16 cellular contexts compared by ENCODE assay signal in genomic region chr1:31799196-31799894, GRCh38. TPM values are rescaled to one million over a fixed set of nuclear protein-coding genes. Genes with fewer than 3 reads are reported as not detected.
DNase-seq lines count a peak whose midpoint lies in the region; ATAC-seq and TF ChIP-seq lines count a peak whose summit lies in the region.
"Had no signal": no experiment of that assay in that cellular context is flagged by ENCODE, and none has a peak within 500 bp of the region (broad histone marks: within the 10 kb centered on the region; RNA-seq: fewer than 3 reads in every experiment).

No MANE protein-coding gene starts in this region.

- H3K4me1 Mint-ChIP-seq in activated naive CD4-positive, alpha-beta T cell treated with anti-CD3 and anti-CD28 coated beads for 36 hours (ENCODE audit: low read depth) = peaks cover 14% of the 10 kb centered on the region

- H3K9me3 Mint-ChIP-seq in activated naive CD4-positive, alpha-beta T cell treated with anti-CD3 and anti-CD28 coated beads for 36 hours = no peaks in the 10 kb centered on the region

- H3K4me1 ChIP-seq in adipocyte (ENCODE audit: control insufficient read depth, insufficient read depth, low read length) (peaks cover 53% of the 10 kb centered on the region), lower lobe of right lung (no peaks in the 10 kb centered on the region), upper lobe of right lung (no peaks in the 10 kb centered on the region)

- H3K9ac ChIP-seq in adipocyte (ENCODE audit: low read length) = peak overlapping the region; percentile 65

- no peak overlapping the region for H3K4me3 Mint-ChIP-seq in activated naive CD4-positive, alpha-beta T cell treated with anti-CD3 and anti-CD28 coated beads for 36 hours

- H3K27ac Mint-ChIP-seq in activated naive CD4-positive, alpha-beta T cell treated with anti-CD3 and anti-CD28 coated beads for 36 hours = no peak overlapping the region

- H3K27me3 ChIP-seq in adipocyte (replicated peaks; ENCODE audit: control insufficient read depth, insufficient read depth, low read length) (no peaks in the 10 kb centered on the region), lower lobe of right lung (ENCODE audit: low read depth) (peaks cover 4% of the 10 kb centered on the region), upper lobe of right lung (peaks cover 10% of the 10 kb centered on the region)
- H3K27me3 ChIP-seq: cardiac muscle cell, tibial nerve had no signal

- no peaks in the 10 kb centered on the region for H3K27me3 Mint-ChIP-seq in activated naive CD4-positive, alpha-beta T cell treated with anti-CD3 and anti-CD28 coated beads for 36 hours (ENCODE audit: low read depth)

- H3K36me3 Mint-ChIP-seq in activated naive CD4-positive, alpha-beta T cell treated with anti-CD3 and anti-CD28 coated beads for 36 hours (ENCODE audit: low read depth) = no peaks in the 10 kb centered on the region

- peak overlapping the region; percentile 83 for H3K4me3 ChIP-seq in adipocyte (ENCODE audit: low read length)
- H3K4me3 ChIP-seq in lower lobe of right lung = no peak overlapping the region
- H3K4me3 ChIP-seq in upper lobe of right lung = no peak overlapping the region
- H3K4me3 ChIP-seq: cardiac muscle cell, hepatocyte, tibial nerve had no signal

- peak; percentile 3 for DNase-seq in activated naive CD4-positive, alpha-beta T cell treated with anti-CD3 and anti-CD28 coated beads for 36 hours
- DNase-seq in activated naive CD4-positive, alpha-beta T cell (lab: John Stamatoyannopoulos, UW) = no peak
- DNase-seq in adipocyte (ENCODE audit: low read depth) (no peak), lower lobe of right lung (no peak), upper lobe of right lung (no peak), NCI-H774 (lab: John Stamatoyannopoulos, UW) (no peak), erythroblast (lab: John Stamatoyannopoulos, UW) (no peak), left colon (no peak)
- DNase-seq: activated CD4-positive, alpha-beta T cell treated with anti-CD3 and anti-CD28 coated beads, Interleukin-2, amount 50 U/mL, for 4 hours; activated gamma-delta T cell; occipital lobe; OCI-M1 had no signal

- ATAC-seq in lower lobe of right lung (peak; percentile 6 to 20), upper lobe of right lung (peak; percentile 7), left colon (no peak)

- H3K36me3 ChIP-seq in adipocyte (ENCODE audit: control insufficient read depth, insufficient read depth, low read length, severe bottlenecking) (no peaks in the 10 kb centered on the region), lower lobe of right lung (no peaks in the 10 kb centered on the region), upper lobe of right lung (no peaks in the 10 kb centered on the region)
- H3K36me3 ChIP-seq: cardiac muscle cell, tibial nerve had no signal

- no peak for TF ChIP-seq POLR2A in erythroblast (IDR thresholded peaks at IDR 0.05; ENCODE audit: low read length)

- intact Hi-C loops in activated naive CD4-positive, alpha-beta T cell treated with anti-CD3 and anti-CD28 coated beads for 36 hours (cut with micrococcal nuclease) = no loop called here
- intact Hi-C loops in lower lobe of right lung (cut with DNase I) (no loop called here), upper lobe of right lung (cut with DNase I) (no loop called here), left colon (cut with DNase I, micrococcal nuclease) (no loop called here)

- CTCF ChIA-PET in activated naive CD4-positive, alpha-beta T cell treated with anti-CD3 and anti-CD28 coated beads for 36 hours (lab: Charles Lee) = interaction anchor here (0.8 to 1.6 kb wide), 3 partner anchors 10 to 165 kb away, joined by 3 to 8 read pairs (median 4); no protein-coding TSS in a partner anchor

- H3K9me3 ChIP-seq in adipocyte (ENCODE audit: control insufficient read depth, low read length) = no peaks in the 10 kb centered on the region
- no peaks in the 10 kb centered on the region for H3K9me3 ChIP-seq in lower lobe of right lung
- no peaks in the 10 kb centered on the region for H3K9me3 ChIP-seq in upper lobe of right lung
- H3K9me3 ChIP-seq: tibial nerve had no signal

- H3K27ac ChIP-seq in lower lobe of right lung (no peak overlapping the region), upper lobe of right lung (no peak overlapping the region)
- H3K27ac ChIP-seq: cardiac muscle cell had no signal

- no peak for TF ChIP-seq CTCF in lower lobe of right lung (IDR thresholded peaks at IDR 0.05)
- TF ChIP-seq CTCF in upper lobe of right lung (IDR thresholded peaks at IDR 0.05) = no peak

RNA-seq across cellular contexts. Expression of gene SPOCD1, which starts 16.5 kb away (rescaled TPM):
- total RNA-seq in activated naive CD4-positive, alpha-beta T cell treated with anti-CD3 and anti-CD28 coated beads for 36 hours = under 1 TPM; 0.21 to 0.30 TPM
- 21.6 TPM for total RNA-seq in lower lobe of right lung
- total RNA-seq in upper lobe of right lung = 31.4 TPM
- total RNA-seq in left colon = under 1 TPM; 0.45 to 0.79 TPM
- total RNA-seq: occipital lobe; T-helper 1 cell treated with Interleukin-12 subunit alpha and Interleukin-12 subunit beta and Interleukin-4 antibody, amounts not matched to agents 30 ng/mL and 1 ng/mL, for 36 hours had no signal

RNA-seq across cellular contexts. Expression of gene ADGRB2, which starts 35.2 kb away (rescaled TPM):
- total RNA-seq in activated naive CD4-positive, alpha-beta T cell treated with anti-CD3 and anti-CD28 coated beads for 36 hours = under 1 TPM; 0.24 to 0.30 TPM
- total RNA-seq in lower lobe of right lung (1.1 TPM), upper lobe of right lung (0.69 TPM), left colon (under 1 TPM; 0.79 to 0.89 TPM)

Comparison
In these comparisons a context has a peak if more than half of its experiments do, and no peak if none do; other contexts are left out.
1. RNA of gene SPOCD1, which starts 16.5 kb away (total RNA-seq): 31.4 TPM in upper lobe of right lung (single experiment) and 21.6 TPM in lower lobe of right lung (single experiment); 0.45 to 0.79 TPM in left colon and 0.21 to 0.30 TPM in activated naive CD4-positive, alpha-beta T cell treated with anti-CD3 and anti-CD28 coated beads for 36 hours; every median in the first group is over 10 times any median in the second.